10 cellular contexts compared by ENCODE assay signal in genomic region chr22:27462190-27462589, GRCh38.
DNase-seq lines count a peak whose midpoint lies in the region; ATAC-seq and TF ChIP-seq lines count a peak whose summit lies in the region.
"Had no signal": no experiment of that assay in that cellular context is flagged by ENCODE, and none has a peak within 500 bp of the region (broad histone marks: within the 10 kb centered on the region; RNA-seq: fewer than 3 reads in every experiment).

No MANE protein-coding gene starts in this region.

- TF ChIP-seq CTCF in esophagus squamous epithelium (IDR thresholded peaks at IDR 0.05): no peak
- no peak for TF ChIP-seq CTCF in vagina (IDR thresholded peaks at IDR 0.05)

- no peak overlapping the region for H3K4ac ChIP-seq in neuronal stem cell (ENCODE audit: low read length)

- H2AK5ac ChIP-seq in neuronal stem cell (ENCODE audit: low read depth, low read length): no peak overlapping the region

- no peaks in the 10 kb centered on the region for H3K36me3 ChIP-seq in esophagus squamous epithelium
- H3K36me3 ChIP-seq in neuronal stem cell (replicated peaks in 1 of 2; ENCODE audit: control insufficient read depth in 2 of 2, insufficient read depth in 2 of 2, low read length in 2 of 2): no peaks in the 10 kb centered on the region
- no peaks in the 10 kb centered on the region for H3K36me3 ChIP-seq in vagina
- H3K36me3 ChIP-seq: transverse colon had no signal

- H3K4me3 ChIP-seq in esophagus squamous epithelium (no peak overlapping the region), neuronal stem cell (ENCODE audit: low read length in 2 of 2) (no peak overlapping the region), vagina (no peak overlapping the region)
- H3K4me3 ChIP-seq: transverse colon had no signal

- intact Hi-C loops in esophagus squamous epithelium (cut with DNase I) (no loop called here), vagina (cut with DNase I) (no loop called here)

- H4K8ac ChIP-seq in neuronal stem cell (ENCODE audit: low read depth, low read length): no peak overlapping the region

- no peak overlapping the region for H2BK12ac ChIP-seq in neuronal stem cell (ENCODE audit: low read length)

- H3K4me1 ChIP-seq in esophagus squamous epithelium: peaks cover 0 to 37% (median 10%) of the 10 kb centered on the region in 3 donors
- H3K4me1 ChIP-seq in neuronal stem cell (ENCODE audit: control insufficient read depth in 2 of 2, insufficient read depth in 1 of 2, low read depth in 1 of 2, low read length in 2 of 2): peaks cover 24 to 36% of the 10 kb centered on the region in 2 donors
- peaks cover 4% of the 10 kb centered on the region for H3K4me1 ChIP-seq in vagina
- H3K4me1 ChIP-seq: transverse colon had no signal

- H2AFZ ChIP-seq in neuronal stem cell (ENCODE audit: low read length): peak overlapping the region; percentile 27

- ATAC-seq in HG03135 (IDR thresholded peaks at IDR 0.05; ENCODE audit: unreplicated experiment): no peak
- ATAC-seq: activated T-helper 17 cell treated with anti-CD3 and anti-CD28 coated beads, Interleukin-2, amount 50 U/mL, for 72 hours had no signal

- H2BK120ac ChIP-seq in neuronal stem cell (ENCODE audit: low read depth, low read length): no peak overlapping the region

- H3K27ac ChIP-seq in esophagus squamous epithelium (peak overlapping the region in 3 of 4 donors; percentile 8 to 55 (median 54)), neuronal stem cell (replicated peaks; ENCODE audit: low read length) (peak overlapping the region; percentile 83), vagina (no peak overlapping the region)
- H3K27ac ChIP-seq: transverse colon had no signal

- H4K91ac ChIP-seq in neuronal stem cell (ENCODE audit: low read depth, low read length, poor library complexity): no peak overlapping the region

- no peak overlapping the region for H3K9ac ChIP-seq in neuronal stem cell (ENCODE audit: low read depth, low read length, poor library complexity)

- H3K9me3 ChIP-seq in esophagus squamous epithelium (no peaks in the 10 kb centered on the region), neuronal stem cell (replicated peaks in 1 of 2; ENCODE audit: control insufficient read depth in 2 of 2, insufficient read depth in 1 of 2, low read depth in 1 of 2, low read length in 2 of 2) (peaks cover 7 to 12% of the 10 kb centered on the region in 2 donors), vagina (no peaks in the 10 kb centered on the region)
- H3K9me3 ChIP-seq: transverse colon had no signal

- H3K4me2 ChIP-seq in neuronal stem cell (ENCODE audit: insufficient read depth, low read length, poor library complexity, severe bottlenecking): peak overlapping the region; percentile 22

- peak overlapping the region; percentile 16 for H3K18ac ChIP-seq in neuronal stem cell (ENCODE audit: low read length)

- H3K14ac ChIP-seq in neuronal stem cell (ENCODE audit: low read length): no peak overlapping the region

- DNase-seq in COLO668 (lab: John Stamatoyannopoulos, UW; ENCODE audit: unreplicated experiment): peak; percentile 72
- DNase-seq in NCI-H345 treated with DMSO at 0.1 percent for 48 hours (lab: John Stamatoyannopoulos, UW; ENCODE audit: unreplicated experiment): peak; percentile 24
- DNase-seq in esophagus squamous epithelium (lab: John Stamatoyannopoulos, UW): no peak
- DNase-seq in neuronal stem cell (ENCODE audit: low spot score): peak; percentile 70
- no peak for DNase-seq in NCI-H1048 (lab: John Stamatoyannopoulos, UW)
- DNase-seq in vagina (ENCODE audit: extremely low spot score in 2 of 2): no peak
- DNase-seq in A172 (ENCODE audit: low spot score): no peak
- DNase-seq: transverse colon had no signal

- H3K79me1 ChIP-seq in neuronal stem cell (ENCODE audit: low read depth, low read length): peaks cover 2% of the 10 kb centered on the region

- 27 to 34% methylated on average over 6 to 7 of the region's 7 CpGs for WGBS in esophagus squamous epithelium, 2 donors
- no CpG with 5 or more reads among the region's 7 CpGs for WGBS in neuronal stem cell (ENCODE audit: extremely low coverage in 2 of 2, insufficient read length in 2 of 2, insufficient replicate concordance in 1 of 2), 2 donors

- TF ChIP-seq POLR2A in esophagus squamous epithelium (IDR thresholded peaks at IDR 0.05) (no peak), vagina (IDR thresholded peaks at IDR 0.05) (no peak)

- no peak overlapping the region for H2BK15ac ChIP-seq in neuronal stem cell (ENCODE audit: low read length)

- H3K27me3 ChIP-seq in esophagus squamous epithelium (peaks cover 0 to 60% (median 0%) of the 10 kb centered on the region in 4 donors), neuronal stem cell (ENCODE audit: control insufficient read depth in 3 of 3, insufficient read depth in 3 of 3, low read depth in 1 of 3, low read length in 3 of 3) (no peaks in the 10 kb centered on the region), vagina (no peaks in the 10 kb centered on the region)
- H3K27me3 ChIP-seq: transverse colon had no signal

- no peak overlapping the region for H3K23ac ChIP-seq in neuronal stem cell (ENCODE audit: low read depth, low read length, poor library complexity)

- H2BK5ac ChIP-seq in neuronal stem cell (ENCODE audit: low read length): no peak overlapping the region

Comparison
In these comparisons a context has a peak if more than half of its experiments do, and no peak if none do; other contexts are left out.
1. DNase-seq: peak in COLO668 (single experiment), NCI-H345 treated with DMSO at 0.1 percent for 48 hours (single experiment) and neuronal stem cell (single experiment); none in esophagus squamous epithelium (single experiment), NCI-H1048 (single experiment), vagina (0 of 2) and A172 (single experiment).